ENCODE assay signal across 2 cellular contexts in the genomic region with DNA sequence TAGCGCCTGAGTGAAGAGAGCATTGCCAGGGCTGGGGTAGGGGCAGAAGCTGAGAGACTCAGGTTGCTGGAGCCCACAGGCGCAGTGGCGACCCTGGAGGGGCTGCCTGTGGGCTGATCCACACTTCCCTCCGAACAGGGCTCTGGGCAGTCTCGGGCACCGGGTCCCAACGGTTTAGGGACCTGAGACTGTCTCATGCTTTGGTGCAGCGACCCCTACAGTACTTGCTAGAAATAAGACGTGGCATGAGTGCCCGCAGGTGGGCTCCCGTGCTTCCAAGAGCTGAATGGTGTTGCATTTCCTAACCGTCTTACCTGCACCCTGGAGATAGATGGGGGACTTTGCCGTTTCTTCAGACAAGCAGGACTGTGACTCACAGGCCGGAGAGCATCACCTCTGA.
TF ChIP-seq lines count a peak whose summit lies in the region.

No MANE protein-coding gene starts in this region.

TF ChIP-seq in GM23338, 12 proteins besides CTCF, POLR2A, EP300 and RAD21 (continued from another document):
- TF ChIP-seq, protein P1, sequence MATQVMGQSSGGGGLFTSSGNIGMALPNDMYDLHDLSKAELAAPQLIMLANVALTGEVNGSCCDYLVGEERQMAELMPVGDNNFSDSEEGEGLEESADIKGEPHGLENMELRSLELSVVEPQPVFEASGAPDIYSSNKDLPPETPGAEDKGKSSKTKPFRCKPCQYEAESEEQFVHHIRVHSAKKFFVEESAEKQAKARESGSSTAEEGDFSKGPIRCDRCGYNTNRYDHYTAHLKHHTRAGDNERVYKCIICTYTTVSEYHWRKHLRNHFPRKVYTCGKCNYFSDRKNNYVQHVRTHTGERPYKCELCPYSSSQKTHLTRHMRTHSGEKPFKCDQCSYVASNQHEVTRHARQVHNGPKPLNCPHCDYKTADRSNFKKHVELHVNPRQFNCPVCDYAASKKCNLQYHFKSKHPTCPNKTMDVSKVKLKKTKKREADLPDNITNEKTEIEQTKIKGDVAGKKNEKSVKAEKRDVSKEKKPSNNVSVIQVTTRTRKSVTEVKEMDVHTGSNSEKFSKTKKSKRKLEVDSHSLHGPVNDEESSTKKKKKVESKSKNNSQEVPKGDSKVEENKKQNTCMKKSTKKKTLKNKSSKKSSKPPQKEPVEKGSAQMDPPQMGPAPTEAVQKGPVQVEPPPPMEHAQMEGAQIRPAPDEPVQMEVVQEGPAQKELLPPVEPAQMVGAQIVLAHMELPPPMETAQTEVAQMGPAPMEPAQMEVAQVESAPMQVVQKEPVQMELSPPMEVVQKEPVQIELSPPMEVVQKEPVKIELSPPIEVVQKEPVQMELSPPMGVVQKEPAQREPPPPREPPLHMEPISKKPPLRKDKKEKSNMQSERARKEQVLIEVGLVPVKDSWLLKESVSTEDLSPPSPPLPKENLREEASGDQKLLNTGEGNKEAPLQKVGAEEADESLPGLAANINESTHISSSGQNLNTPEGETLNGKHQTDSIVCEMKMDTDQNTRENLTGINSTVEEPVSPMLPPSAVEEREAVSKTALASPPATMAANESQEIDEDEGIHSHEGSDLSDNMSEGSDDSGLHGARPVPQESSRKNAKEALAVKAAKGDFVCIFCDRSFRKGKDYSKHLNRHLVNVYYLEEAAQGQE (IDR thresholded peaks at IDR 0.05; ENCODE audit: unreplicated experiment): no peak
- TF ChIP-seq POLR2AphosphoS5 (IDR thresholded peaks at IDR 0.05; ENCODE audit: low read depth): no peak
TF ChIP-seq in GM23338: peak in this region for 0.

TF ChIP-seq in WTC11, 78 proteins besides CTCF, POLR2A, EP300 and RAD21 (continued from another document):
- TF ChIP-seq, protein P2, sequence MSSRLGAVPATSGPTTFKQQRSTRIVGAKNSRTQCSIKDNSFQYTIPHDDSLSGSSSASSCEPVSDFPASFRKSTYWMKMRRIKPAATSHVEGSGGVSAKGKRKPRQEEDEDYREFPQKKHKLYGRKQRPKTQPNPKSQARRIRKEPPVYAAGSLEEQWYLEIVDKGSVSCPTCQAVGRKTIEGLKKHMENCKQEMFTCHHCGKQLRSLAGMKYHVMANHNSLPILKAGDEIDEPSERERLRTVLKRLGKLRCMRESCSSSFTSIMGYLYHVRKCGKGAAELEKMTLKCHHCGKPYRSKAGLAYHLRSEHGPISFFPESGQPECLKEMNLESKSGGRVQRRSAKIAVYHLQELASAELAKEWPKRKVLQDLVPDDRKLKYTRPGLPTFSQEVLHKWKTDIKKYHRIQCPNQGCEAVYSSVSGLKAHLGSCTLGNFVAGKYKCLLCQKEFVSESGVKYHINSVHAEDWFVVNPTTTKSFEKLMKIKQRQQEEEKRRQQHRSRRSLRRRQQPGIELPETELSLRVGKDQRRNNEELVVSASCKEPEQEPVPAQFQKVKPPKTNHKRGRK (CRISPR knock-in tag; IDR thresholded peaks at IDR 0.05; ENCODE audit: borderline replicate concordance): no peak
- no peak for TF ChIP-seq USF2 (CRISPR knock-in tag; IDR thresholded peaks at IDR 0.05)
- TF ChIP-seq, protein P3, sequence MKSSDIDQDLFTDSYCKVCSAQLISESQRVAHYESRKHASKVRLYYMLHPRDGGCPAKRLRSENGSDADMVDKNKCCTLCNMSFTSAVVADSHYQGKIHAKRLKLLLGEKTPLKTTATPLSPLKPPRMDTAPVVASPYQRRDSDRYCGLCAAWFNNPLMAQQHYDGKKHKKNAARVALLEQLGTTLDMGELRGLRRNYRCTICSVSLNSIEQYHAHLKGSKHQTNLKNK (CRISPR knock-in tag; IDR thresholded peaks at IDR 0.05): no peak
- TF ChIP-seq GABPB1 (CRISPR knock-in tag; IDR thresholded peaks at IDR 0.05): no peak
- TF ChIP-seq, protein P4, sequence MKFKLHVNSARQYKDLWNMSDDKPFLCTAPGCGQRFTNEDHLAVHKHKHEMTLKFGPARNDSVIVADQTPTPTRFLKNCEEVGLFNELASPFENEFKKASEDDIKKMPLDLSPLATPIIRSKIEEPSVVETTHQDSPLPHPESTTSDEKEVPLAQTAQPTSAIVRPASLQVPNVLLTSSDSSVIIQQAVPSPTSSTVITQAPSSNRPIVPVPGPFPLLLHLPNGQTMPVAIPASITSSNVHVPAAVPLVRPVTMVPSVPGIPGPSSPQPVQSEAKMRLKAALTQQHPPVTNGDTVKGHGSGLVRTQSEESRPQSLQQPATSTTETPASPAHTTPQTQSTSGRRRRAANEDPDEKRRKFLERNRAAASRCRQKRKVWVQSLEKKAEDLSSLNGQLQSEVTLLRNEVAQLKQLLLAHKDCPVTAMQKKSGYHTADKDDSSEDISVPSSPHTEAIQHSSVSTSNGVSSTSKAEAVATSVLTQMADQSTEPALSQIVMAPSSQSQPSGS (CRISPR knock-in tag; IDR thresholded peaks at IDR 0.05; ENCODE audit: borderline replicate concordance, low read depth): no peak
- TF ChIP-seq, protein P5, sequence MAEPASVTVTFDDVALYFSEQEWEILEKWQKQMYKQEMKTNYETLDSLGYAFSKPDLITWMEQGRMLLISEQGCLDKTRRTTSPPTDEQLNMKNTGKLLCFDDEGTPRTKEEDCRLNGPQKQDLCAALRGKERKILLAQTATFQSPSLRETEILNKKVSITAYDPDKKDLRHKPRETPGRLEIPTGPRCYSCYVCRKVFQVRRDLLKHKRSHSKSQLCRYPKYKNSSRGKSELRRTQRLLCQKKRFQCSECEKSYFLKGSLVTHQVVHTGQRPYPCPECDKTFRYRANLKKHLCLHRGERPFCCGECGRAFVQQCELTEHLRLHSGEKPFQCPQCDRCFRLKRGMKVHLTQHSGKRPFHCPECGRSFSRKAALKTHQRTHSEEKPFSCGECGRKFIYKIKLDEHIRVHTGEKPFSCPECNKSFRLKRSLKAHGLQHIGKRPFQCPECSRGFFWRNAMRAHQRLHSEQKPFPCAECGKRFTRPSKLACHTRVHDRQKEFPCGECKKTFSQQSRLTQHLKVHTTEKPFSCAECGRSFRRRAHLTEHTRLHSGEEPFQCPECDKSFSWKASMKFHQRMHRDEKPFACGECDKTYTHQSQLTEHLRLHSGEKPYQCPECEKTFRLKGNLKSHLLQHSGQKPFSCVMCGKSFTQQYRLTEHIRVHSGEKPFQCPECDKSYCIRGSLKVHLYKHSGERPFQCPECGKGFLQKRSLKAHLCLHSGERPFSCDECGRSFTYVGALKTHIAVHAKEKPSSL (CRISPR knock-in tag; conservative IDR thresholded peaks at IDR 0.05): no peak
- no peak for TF ChIP-seq AFF4 (CRISPR knock-in tag; IDR thresholded peaks at IDR 0.05; ENCODE audit: borderline replicate concordance)
- TF ChIP-seq FOXP4 (CRISPR knock-in tag; IDR thresholded peaks at IDR 0.05): no peak
- TF ChIP-seq, protein P6, sequence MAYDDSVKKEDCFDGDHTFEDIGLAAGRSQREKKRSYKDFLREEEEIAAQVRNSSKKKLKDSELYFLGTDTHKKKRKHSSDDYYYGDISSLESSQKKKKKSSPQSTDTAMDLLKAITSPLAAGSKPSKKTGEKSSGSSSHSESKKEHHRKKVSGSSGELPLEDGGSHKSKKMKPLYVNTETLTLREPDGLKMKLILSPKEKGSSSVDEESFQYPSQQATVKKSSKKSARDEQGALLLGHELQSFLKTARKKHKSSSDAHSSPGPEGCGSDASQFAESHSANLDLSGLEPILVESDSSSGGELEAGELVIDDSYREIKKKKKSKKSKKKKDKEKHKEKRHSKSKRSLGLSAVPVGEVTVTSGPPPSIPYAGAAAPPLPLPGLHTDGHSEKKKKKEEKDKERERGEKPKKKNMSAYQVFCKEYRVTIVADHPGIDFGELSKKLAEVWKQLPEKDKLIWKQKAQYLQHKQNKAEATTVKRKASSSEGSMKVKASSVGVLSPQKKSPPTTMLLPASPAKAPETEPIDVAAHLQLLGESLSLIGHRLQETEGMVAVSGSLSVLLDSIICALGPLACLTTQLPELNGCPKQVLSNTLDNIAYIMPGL (CRISPR knock-in tag; IDR thresholded peaks at IDR 0.05): no peak
- TF ChIP-seq NFE2L1 (CRISPR knock-in tag; IDR thresholded peaks at IDR 0.05): no peak
- no peak for TF ChIP-seq SMAD4 (CRISPR knock-in tag; IDR thresholded peaks at IDR 0.05)
- no peak for TF ChIP-seq ZNF671 (CRISPR knock-in tag; IDR thresholded peaks at IDR 0.05)
- no peak for TF ChIP-seq NFATC4 (CRISPR knock-in tag; IDR thresholded peaks at IDR 0.05)
TF ChIP-seq in WTC11: peak in this region for 0.
